Comparison of ENCODE assay signal across 29 cellular contexts in genomic region chr16:20931066-20931465, GRCh38. TPM values are rescaled to one million over a fixed set of nuclear protein-coding genes. Genes with fewer than 3 reads are reported as not detected.
DNase-seq lines count a peak whose midpoint lies in the region; ATAC-seq and TF ChIP-seq lines count a peak whose summit lies in the region.
"Had no signal": no experiment of that assay in that cellular context is flagged by ENCODE, and none has a peak within 500 bp of the region (broad histone marks: within the 10 kb centered on the region; RNA-seq: fewer than 3 reads in every experiment).

No MANE protein-coding gene starts in this region.

- peak overlapping the region; percentile 88 for H3K27ac Mint-ChIP-seq in nephron progenitor cell
- H3K27ac Mint-ChIP-seq: activated B cell treated with CpG ODN at 0.5 μM for 24 hours; CD8-positive, alpha-beta memory T cell; memory B cell; T-cell had no signal

- DNase-seq in heart left ventricle (no peak), cardiac septum (ENCODE audit: low spot score) (no peak), coronary artery (ENCODE audit: low spot score) (no peak), nephron progenitor cell (no peak), upper lobe of left lung (no peak), NCI-H69 (lab: John Stamatoyannopoulos, UW) (no peak), globus pallidus (ENCODE audit: low spot score) (no peak)
- DNase-seq: activated B cell treated with CpG ODN at 0.5 μM for 24 hours; activated naive CD4-positive, alpha-beta T cell treated with Interleukin-2 at 50 U/mL for 16 hours; anterior cingulate cortex; BE2C; CD8-positive, alpha-beta memory T cell; central memory CD4-positive, alpha-beta T cell; DMS153; kidney glomerular epithelial cell; NCI-H1105; NCI-H2029 treated with DMSO at 0.1 percent for 48 hours; NCI-H526; SIG-M5; stimulated activated naive CD8-positive, alpha-beta T cell treated with anti-CD3 and anti-CD28 coated beads, Interleukin-15, Interleukin-2, amounts not matched to agents 100 U/mL and 50 U/mL, for 24 hours; T-cell; thyroid gland had no signal

- H3K36me3 ChIP-seq in heart left ventricle (no peaks in the 10 kb centered on the region), upper lobe of left lung (no peaks in the 10 kb centered on the region)
- H3K36me3 ChIP-seq: BE2C, HAP-1, neutrophil, prostate gland, thyroid gland had no signal

- peaks cover 3% of the 10 kb centered on the region for H3K27me3 Mint-ChIP-seq in nephron progenitor cell (ENCODE audit: low read depth, poor library complexity)
- H3K27me3 Mint-ChIP-seq: activated B cell treated with CpG ODN at 0.5 μM for 24 hours; CD8-positive, alpha-beta memory T cell; memory B cell; T-cell had no signal

- peaks cover 5% of the 10 kb centered on the region for H3K36me3 Mint-ChIP-seq in nephron progenitor cell (ENCODE audit: low read depth)

- peak overlapping the region in 8 of 12 donors; percentile 30 to 86 (median 78) for H3K27ac ChIP-seq in heart left ventricle
- H3K27ac ChIP-seq in coronary artery, result peak overlapping the region; percentile 62 to 84
- H3K27ac ChIP-seq in upper lobe of left lung, result peak overlapping the region; percentile 16 to 61 (median 26)
- H3K27ac ChIP-seq: A549, neutrophil, prostate gland, thyroid gland had no signal

- intact Hi-C loops in heart left ventricle (cut with DNase I), result no loop called here
- intact Hi-C loops in cardiac septum (cut with DNase I), result no loop called here

- TF ChIP-seq EP300 in upper lobe of left lung (IDR thresholded peaks at IDR 0.05), result no peak

- H3K4me3 ChIP-seq in heart left ventricle (no peak overlapping the region), coronary artery (no peak overlapping the region), upper lobe of left lung (no peak overlapping the region)
- H3K4me3 ChIP-seq: A549, HAP-1, prostate gland, thyroid gland had no signal

- no peaks in the 10 kb centered on the region for H3K9me3 Mint-ChIP-seq in nephron progenitor cell
- H3K9me3 Mint-ChIP-seq: activated B cell treated with CpG ODN at 0.5 μM for 24 hours; CD8-positive, alpha-beta memory T cell; memory B cell; T-cell had no signal

- H3K4me1 Mint-ChIP-seq in nephron progenitor cell, result peaks cover 5% of the 10 kb centered on the region
- H3K4me1 Mint-ChIP-seq: activated B cell treated with CpG ODN at 0.5 μM for 24 hours; CD8-positive, alpha-beta memory T cell; memory B cell; T-cell had no signal

- TF ChIP-seq POLR2A in heart left ventricle (IDR thresholded peaks at IDR 0.05), result no peak
- no peak for TF ChIP-seq POLR2A in upper lobe of left lung (IDR thresholded peaks at IDR 0.05)

- no peaks in the 10 kb centered on the region for H3K27me3 ChIP-seq in heart left ventricle
- no peaks in the 10 kb centered on the region for H3K27me3 ChIP-seq in upper lobe of left lung
- H3K27me3 ChIP-seq: BE2C, neutrophil, thyroid gland had no signal

- no peak overlapping the region for H3K4me3 Mint-ChIP-seq in nephron progenitor cell
- H3K4me3 Mint-ChIP-seq: activated B cell treated with CpG ODN at 0.5 μM for 24 hours; CD8-positive, alpha-beta memory T cell; memory B cell; T-cell had no signal

- TF ChIP-seq CTCF in heart left ventricle (IDR thresholded peaks at IDR 0.05), result no peak
- no peak for TF ChIP-seq CTCF in coronary artery (IDR thresholded peaks at IDR 0.05)
- no peak for TF ChIP-seq CTCF in nephron progenitor cell (IDR thresholded peaks at IDR 0.05)
- TF ChIP-seq CTCF in upper lobe of left lung (IDR thresholded peaks at IDR 0.05), result no peak

- peaks cover 0 to 22% (median 8%) of the 10 kb centered on the region in 12 donors for H3K4me1 ChIP-seq in heart left ventricle
- no peaks in the 10 kb centered on the region for H3K4me1 ChIP-seq in upper lobe of left lung
- H3K4me1 ChIP-seq: A549, BE2C, HAP-1, prostate gland, thyroid gland had no signal

- whole genome bisulfite sequencing in heart left ventricle, 4 donors, result 74 to 91% (median 82%) methylated on average over 3 of the region's 3 CpGs
- WGBS in upper lobe of left lung, 2 donors, result 70 to 94% methylated on average over 3 of the region's 3 CpGs

- ATAC-seq in heart left ventricle (no peak), upper lobe of left lung (ENCODE audit: low FRiP score in 2 of 2) (no peak), HG02588 (IDR thresholded peaks at IDR 0.05; ENCODE audit: unreplicated experiment) (no peak)
- ATAC-seq: A549; Panc1; stimulated activated naive CD8-positive, alpha-beta T cell treated with anti-CD3 and anti-CD28 coated beads, Interleukin-15, Interleukin-2, amounts not matched to agents 100 U/mL and 50 U/mL, for 24 hours; T-cell had no signal

- H3K9me3 ChIP-seq in heart left ventricle (no peaks in the 10 kb centered on the region), upper lobe of left lung (no peaks in the 10 kb centered on the region)
- H3K9me3 ChIP-seq: A549, BE2C, HAP-1, neutrophil, prostate gland, thyroid gland had no signal

RNA-seq across cellular contexts. Expression of gene LYRM1, which starts 30.5 kb away (rescaled TPM):
- 100 to 1,000 TPM in 2 of 9 donors, 10 to 100 TPM in 7; 40.2 to 124 (median 54.6) TPM for total RNA-seq in heart left ventricle
- polyA plus RNA-seq in heart left ventricle, result 10 to 100 TPM; 65.5 to 73.0 TPM
- 37.7 TPM for total RNA-seq in cardiac septum
- total RNA-seq in upper lobe of left lung, result 10 to 100 TPM in 5 of 6 donors, 1 to 10 TPM in 1; 6.8 to 34.4 (median 22.3) TPM

RNA-seq across cellular contexts. Expression of gene DCUN1D3, which starts 30.9 kb away (rescaled TPM):
- total RNA-seq in heart left ventricle (10 to 100 TPM in 7 of 9 donors, 1 to 10 TPM in 2; 8.3 to 21.4 (median 11.0) TPM), cardiac septum (10.0 TPM), upper lobe of left lung (10 to 100 TPM in 5 of 6 donors, 1 to 10 TPM in 1; 7.2 to 33.0 (median 19.3) TPM)
- 10 to 100 TPM in 1 of 2 donors, 1 to 10 TPM in 1; 2.6 to 13.4 TPM for polyA plus RNA-seq in heart left ventricle

Comparison
In these comparisons a context has a peak if more than half of its experiments do, and no peak if none do; other contexts are left out.
1. H3K27ac ChIP-seq: peak in every context shown above with its lines; median percentile 78 in heart left ventricle; 73 in coronary artery; 26 in upper lobe of left lung.